In the genomic region with DNA sequence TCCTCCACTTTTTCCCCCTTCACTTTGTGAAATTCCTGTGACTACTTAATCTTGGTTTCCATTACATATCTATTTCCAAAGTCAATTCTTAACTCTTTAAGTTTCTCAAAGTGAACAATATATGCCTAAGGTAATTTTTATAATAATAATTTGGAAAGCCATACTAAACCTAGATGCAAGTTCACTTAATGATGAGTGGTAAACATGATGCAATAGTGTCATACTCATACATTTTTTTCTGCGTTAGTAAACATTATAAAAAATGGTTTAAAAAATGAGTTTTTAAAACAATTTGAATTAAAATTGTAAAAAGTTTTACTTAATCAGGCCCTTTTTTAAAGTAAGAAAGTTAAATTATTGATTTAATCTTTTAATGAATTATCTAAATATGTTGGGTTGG, we compare ENCODE assay signal across 31 cellular contexts.
"Had no signal": no experiment of that assay in that cellular context is flagged by ENCODE, and none has a peak within 500 bp of the region (broad histone marks: within the 10 kb centered on the region; RNA-seq: fewer than 3 reads in every experiment).

No MANE protein-coding gene starts in this region.

- H3K27ac ChIP-seq: neural progenitor cell, ovary, parathyroid adenoma, psoas muscle, skin epidermis, spleen, suprapubic skin, testis, tibial artery, transverse colon, upper lobe of right lung, uterus had no signal

- H3K4me3 Mint-ChIP-seq: natural killer cell; nephron; neural progenitor cell; stimulated activated memory B cell treated with anti-CD40 and anti-IgM and Interleukin-4, amounts not matched to agents 10 μg/mL and 1 μg/mL and 100 μg/mL, for 72 hours; stimulated activated naive CD8-positive, alpha-beta T cell treated with anti-CD3 and anti-CD28 coated beads, Interleukin-15, amount 100 ng/mL, for 72 hours; type B pancreatic cell had no signal

- H3K9ac ChIP-seq: neural progenitor cell, parathyroid adenoma had no signal

- H3K9me3 ChIP-seq: ovary, psoas muscle, suprapubic skin, testis, tibial artery, transverse colon, upper lobe of right lung, uterus had no signal

- H3K4me1 Mint-ChIP-seq: natural killer cell; nephron; neural progenitor cell; stimulated activated memory B cell treated with anti-CD40 and anti-IgM and Interleukin-4, amounts not matched to agents 10 μg/mL and 1 μg/mL and 100 μg/mL, for 72 hours; stimulated activated naive CD8-positive, alpha-beta T cell treated with anti-CD3 and anti-CD28 coated beads, Interleukin-15, amount 100 ng/mL, for 72 hours had no signal

- H3K4me2 ChIP-seq: neural progenitor cell, smooth muscle cell had no signal

- H3K4me1 ChIP-seq: neural progenitor cell, parathyroid adenoma, psoas muscle, spleen, suprapubic skin, testis, tibial artery, transverse colon, upper lobe of right lung, uterus had no signal

- H3K4me3 ChIP-seq: neural progenitor cell, ovary, psoas muscle, skin epidermis, smooth muscle cell, spleen, suprapubic skin, testis, tibial artery, transverse colon, upper lobe of right lung, uterus had no signal

- H3K9me3 Mint-ChIP-seq: nephron; neural progenitor cell; stimulated activated memory B cell treated with anti-CD40 and anti-IgM and Interleukin-4, amounts not matched to agents 10 μg/mL and 1 μg/mL and 100 μg/mL, for 72 hours; stimulated activated naive CD8-positive, alpha-beta T cell treated with anti-CD3 and anti-CD28 coated beads, Interleukin-15, amount 100 ng/mL, for 72 hours; type B pancreatic cell had no signal

- ATAC-seq: natural killer cell; psoas muscle; right cardiac atrium; sciatic nerve; stimulated activated memory B cell treated with anti-CD40 and anti-IgM and Interleukin-4, amounts not matched to agents 10 μg/mL and 1 μg/mL and 100 μg/mL, for 72 hours; stimulated activated naive CD8-positive, alpha-beta T cell treated with anti-CD3 and anti-CD28 coated beads, Interleukin-15, amount 100 ng/mL, for 72 hours; stimulated activated naive CD8-positive, alpha-beta T cell treated with anti-CD3 and anti-CD28 coated beads, Interleukin-15, Interleukin-2, amounts not matched to agents 100 U/mL and 50 U/mL, for 24 hours; upper lobe of right lung had no signal

- H2AFZ ChIP-seq: neural progenitor cell, parathyroid adenoma had no signal

- H3K27me3 ChIP-seq: neural progenitor cell, ovary, spleen, suprapubic skin, testis, tibial artery, transverse colon, upper lobe of right lung, uterus had no signal

- DNase-seq: natural killer cell; occipital lobe; ovary; posterior cingulate gyrus; psoas muscle; right cardiac atrium; spleen; stimulated activated CD4-positive, alpha-beta T cell treated with anti-CD3 and anti-CD28 coated beads, Interleukin-12 subunit alpha, Interleukin-12 subunit beta, amount 100 ng/mL, for 4 hours; stimulated activated CD4-positive, alpha-beta T cell treated with anti-CD3 and anti-CD28 coated beads, Interleukin-1b, Interleukin-23, amount 100 ng/mL, for 48 hours; stimulated activated CD4-positive, alpha-beta T cell treated with anti-CD3 and anti-CD28 coated beads, Interleukin-4, amount 100 ng/mL, for 1 hour; stimulated activated CD4-positive, alpha-beta T cell treated with anti-CD3 and anti-CD28 coated beads, Interleukin-4, amount 100 ng/mL, for 4 hours; stimulated activated CD8-positive, alpha-beta memory T cell treated with anti-CD3 and anti-CD28 coated beads, Interleukin-4, amount 100 ng/mL, for 48 hours; stimulated activated naive CD4-positive, alpha-beta T cell; stimulated activated naive CD8-positive, alpha-beta T cell treated with anti-CD3 and anti-CD28 coated beads, Interleukin-15, amount 100 ng/mL, for 72 hours; stimulated activated naive CD8-positive, alpha-beta T cell treated with anti-CD3 and anti-CD28 coated beads, Interleukin-15, Interleukin-2, amounts not matched to agents 100 U/mL and 50 U/mL, for 24 hours; substantia nigra; testis; tibial artery; transverse colon; upper lobe of right lung; uterus had no signal

- H3K27me3 Mint-ChIP-seq: progenitor cell of endocrine pancreas; stimulated activated memory B cell treated with anti-CD40 and anti-IgM and Interleukin-4, amounts not matched to agents 10 μg/mL and 1 μg/mL and 100 μg/mL, for 72 hours; stimulated activated naive CD8-positive, alpha-beta T cell treated with anti-CD3 and anti-CD28 coated beads, Interleukin-15, amount 100 ng/mL, for 72 hours; type B pancreatic cell had no signal

- H3K36me3 ChIP-seq: neural progenitor cell, ovary, spleen, suprapubic skin, tibial artery, transverse colon, upper lobe of right lung, uterus had no signal

- H3K36me3 Mint-ChIP-seq: natural killer cell; neural progenitor cell; stimulated activated memory B cell treated with anti-CD40 and anti-IgM and Interleukin-4, amounts not matched to agents 10 μg/mL and 1 μg/mL and 100 μg/mL, for 72 hours; type B pancreatic cell had no signal

- H3K27ac Mint-ChIP-seq: natural killer cell; nephron; neural progenitor cell; progenitor cell of endocrine pancreas; stimulated activated memory B cell treated with anti-CD40 and anti-IgM and Interleukin-4, amounts not matched to agents 10 μg/mL and 1 μg/mL and 100 μg/mL, for 72 hours; stimulated activated naive CD8-positive, alpha-beta T cell treated with anti-CD3 and anti-CD28 coated beads, Interleukin-15, amount 100 ng/mL, for 72 hours; type B pancreatic cell had no signal

- H3K79me2 ChIP-seq: parathyroid adenoma had no signal
